Comparison of ENCODE assay signal across 8 cellular contexts in genomic region chr3:32421991-32422859, GRCh38. TPM values are rescaled to one million over a fixed set of nuclear protein-coding genes. Genes with fewer than 3 reads are reported as not detected.
DNase-seq lines count a peak whose midpoint lies in the region; ATAC-seq and TF ChIP-seq lines count a peak whose summit lies in the region.

No MANE protein-coding gene starts in this region.

- CTCF ChIA-PET in activated CD8-positive, alpha-beta T cell treated with anti-CD3 and anti-CD28 coated beads for 36 hours (lab: Charles Lee) = interaction anchor here (1.9 to 4.2 kb wide), 6 partner anchors 8 to 48 kb away, joined by 7 to 35 read pairs (median 18); no protein-coding TSS in a partner anchor

- peak; percentile 80 for DNase-seq in CD1c-positive myeloid dendritic cell (ENCODE audit: extremely low spot score)
- peak; percentile 67 for DNase-seq in KBM-7
- no peak for DNase-seq in activated CD8-positive, alpha-beta T cell treated with anti-CD3 and anti-CD28 coated beads for 36 hours
- peak; percentile 96 for DNase-seq in Right ventricle myocardium superior
- DNase-seq in germinal center (ENCODE audit: low spot score) = no peak

- H3K9ac ChIP-seq in skeletal muscle tissue (ENCODE audit: low read depth in 1 of 3, low read length in 3 of 3) = no peak overlapping the region

- no peak for TF ChIP-seq CTCF in activated CD8-positive, alpha-beta T cell treated with anti-CD3 and anti-CD28 coated beads for 36 hours (IDR thresholded peaks at IDR 0.05)

- H3K27ac Mint-ChIP-seq in activated CD8-positive, alpha-beta T cell treated with anti-CD3 and anti-CD28 coated beads for 36 hours = peak overlapping the region; percentile 93

- ATAC-seq in activated CD8-positive, alpha-beta T cell treated with anti-CD3 and anti-CD28 coated beads for 36 hours = no peak
- peak; percentile 97 for ATAC-seq in Right ventricle myocardium superior (ENCODE audit: poor library complexity)
- ATAC-seq in GM18873 (IDR thresholded peaks at IDR 0.05; ENCODE audit: low FRiP score, unreplicated experiment) = no peak
- no peak for ATAC-seq in GM21528 (IDR thresholded peaks at IDR 0.05; ENCODE audit: low FRiP score, unreplicated experiment)

- no peaks in the 10 kb centered on the region for H3K9me3 Mint-ChIP-seq in activated CD8-positive, alpha-beta T cell treated with anti-CD3 and anti-CD28 coated beads for 36 hours

- peak overlapping the region; percentile 61 for H3K27ac ChIP-seq in skeletal muscle tissue (ENCODE audit: low read depth, low read length)

- H3K36me3 Mint-ChIP-seq in activated CD8-positive, alpha-beta T cell treated with anti-CD3 and anti-CD28 coated beads for 36 hours (ENCODE audit: low read depth) = peaks cover 7% of the 10 kb centered on the region

- no peak overlapping the region for H3K4me3 Mint-ChIP-seq in activated CD8-positive, alpha-beta T cell treated with anti-CD3 and anti-CD28 coated beads for 36 hours

- no peaks in the 10 kb centered on the region for H3K27me3 Mint-ChIP-seq in activated CD8-positive, alpha-beta T cell treated with anti-CD3 and anti-CD28 coated beads for 36 hours

- POLR2A ChIA-PET in activated CD8-positive, alpha-beta T cell treated with anti-CD3 and anti-CD28 coated beads for 36 hours (lab: Charles Lee) = interaction anchor here (0.7 to 2.9 kb wide), 8 partner anchors 9 to 31 kb away, joined by 3 to 34 read pairs (median 3); partner anchors contain the start of gene CMTM7

- H3K4me1 ChIP-seq in skeletal muscle tissue (ENCODE audit: control insufficient read depth in 3 of 3, insufficient read depth in 3 of 3, low read length in 3 of 3) = peaks cover 34 to 44% (median 35%) of the 10 kb centered on the region in 3 donors

- in situ Hi-C loops in KBM-7 (cut with MboI; ENCODE audit: low pct_unique_long_range_greater_than_20kb, low sequenced_read_pairs) = no loop called here

- no peaks in the 10 kb centered on the region for H3K27me3 ChIP-seq in skeletal muscle tissue (ENCODE audit: control insufficient read depth in 3 of 3, insufficient read depth in 3 of 3, low read length in 3 of 3)

- no peaks in the 10 kb centered on the region for H3K36me3 ChIP-seq in skeletal muscle tissue (ENCODE audit: control insufficient read depth in 3 of 3, insufficient read depth in 3 of 3, low read length in 3 of 3)

- peaks cover 0 to 2% (median 0%) of the 10 kb centered on the region in 3 donors for H3K9me3 ChIP-seq in skeletal muscle tissue (ENCODE audit: control insufficient read depth in 3 of 3, low read length in 3 of 3)

- intact Hi-C loops in activated CD8-positive, alpha-beta T cell treated with anti-CD3 and anti-CD28 coated beads for 36 hours (cut with micrococcal nuclease) = no loop called here
- intact Hi-C loops in Right ventricle myocardium superior (cut with DNase I) = no loop called here

- H3K4me3 ChIP-seq in skeletal muscle tissue (ENCODE audit: low read length in 3 of 3) = no peak overlapping the region

- peaks cover 94% of the 10 kb centered on the region for H3K4me1 Mint-ChIP-seq in activated CD8-positive, alpha-beta T cell treated with anti-CD3 and anti-CD28 coated beads for 36 hours (ENCODE audit: low read depth)

RNA-seq across cellular contexts. Expression of gene CMTM7, which starts 30.6 kb away (rescaled TPM):
- total RNA-seq in activated CD8-positive, alpha-beta T cell treated with anti-CD3 and anti-CD28 coated beads for 36 hours = 10 to 100 TPM; 36.1 to 37.2 TPM
- total RNA-seq in Right ventricle myocardium superior = 2.7 TPM
- total RNA-seq in skeletal muscle tissue = 3.7 TPM

Comparison
In these comparisons a context has a peak if more than half of its experiments do, and no peak if none do; other contexts are left out.
1. DNase-seq: peak in CD1c-positive myeloid dendritic cell (single experiment), KBM-7 (single experiment) and Right ventricle myocardium superior (single experiment); none in activated CD8-positive, alpha-beta T cell treated with anti-CD3 and anti-CD28 coated beads for 36 hours (single experiment) and germinal center (single experiment).